15 cellular contexts compared by ENCODE assay signal in genomic region chr2:38743672-38744398, GRCh38. TPM values are rescaled to one million over a fixed set of nuclear protein-coding genes. Genes with fewer than 3 reads are reported as not detected.
DNase-seq lines count a peak whose midpoint lies in the region; ATAC-seq and TF ChIP-seq lines count a peak whose summit lies in the region.
"Had no signal": no experiment of that assay in that cellular context is flagged by ENCODE, and none has a peak within 500 bp of the region (broad histone marks: within the 10 kb centered on the region; RNA-seq: fewer than 3 reads in every experiment).

No MANE protein-coding gene starts in this region.

- no peaks in the 10 kb centered on the region for H3K9me2 ChIP-seq in HCT116 (ENCODE audit: insufficient read depth)

- no peaks in the 10 kb centered on the region for H3K9me3 Mint-ChIP-seq in activated T-helper 17 cell treated with anti-CD3 and anti-CD28 coated beads, Interleukin-2, amount 50 U/mL, for 72 hours
- peaks cover 15% of the 10 kb centered on the region for H3K9me3 Mint-ChIP-seq in nephron progenitor cell

- no peak overlapping the region for H3K4me2 ChIP-seq in HCT116 (ENCODE audit: low read length)
- H3K4me2 ChIP-seq: hepatocyte had no signal

- POLR2A ChIA-PET in HCT116 (lab: Charles Lee) = interaction anchor here (0.7 to 3.9 kb wide), 3 partner anchors 7 to 175 kb away, joined by 3 to 21 read pairs (median 3); partner anchors contain the start of gene SRSF7

- peaks cover 97% of the 10 kb centered on the region for H3K79me2 ChIP-seq in HCT116 (ENCODE audit: insufficient read depth, low read length)

- peaks cover 51% of the 10 kb centered on the region for H3K4me1 Mint-ChIP-seq in activated T-helper 17 cell treated with anti-CD3 and anti-CD28 coated beads, Interleukin-2, amount 50 U/mL, for 72 hours
- H3K4me1 Mint-ChIP-seq in nephron progenitor cell = peaks cover 34% of the 10 kb centered on the region

- no peak for TF ChIP-seq RAD21 in HCT116 (IDR thresholded peaks at IDR 0.05; ENCODE audit: low read depth)

- no peak overlapping the region for H3K27ac Mint-ChIP-seq in activated T-helper 17 cell treated with anti-CD3 and anti-CD28 coated beads, Interleukin-2, amount 50 U/mL, for 72 hours
- H3K27ac Mint-ChIP-seq in nephron progenitor cell = peak overlapping the region; percentile 9
- H3K27ac Mint-ChIP-seq: dendritic cell treated with granulocyte-macrophage colony-stimulating factor and Interleukin-4, amounts not matched to agents 40 ng/mL and 50 ng/mL, for 4 days had no signal

- no peaks in the 10 kb centered on the region for H3K4me1 ChIP-seq in HCT116 (ENCODE audit: control insufficient read depth in 1 of 2, insufficient read depth in 2 of 2, low read length in 2 of 2)

- no peaks in the 10 kb centered on the region for H3K27me3 Mint-ChIP-seq in activated T-helper 17 cell treated with anti-CD3 and anti-CD28 coated beads, Interleukin-2, amount 50 U/mL, for 72 hours
- no peaks in the 10 kb centered on the region for H3K27me3 Mint-ChIP-seq in nephron progenitor cell (ENCODE audit: low read depth, poor library complexity)
- H3K27me3 Mint-ChIP-seq: dendritic cell treated with granulocyte-macrophage colony-stimulating factor and Interleukin-4, amounts not matched to agents 40 ng/mL and 50 ng/mL, for 4 days had no signal

- H3K36me3 ChIP-seq in HCT116 (ENCODE audit: control insufficient read depth in 1 of 2, insufficient read depth in 2 of 2, low read length in 2 of 2) = peaks cover 58 to 68% of the 10 kb centered on the region in 2 experiments

- intact Hi-C loops in HCT116 (cut with micrococcal nuclease) = loop anchor here (5.0 kb wide), 3 partner anchors 162 to 427 kb away; no protein-coding TSS in a partner anchor

- peaks cover 66% of the 10 kb centered on the region; the same call in 1 of the 2 replicates for H4K20me1 ChIP-seq in HCT116 (ENCODE audit: insufficient read depth)

- no peak overlapping the region for H2AFZ ChIP-seq in HCT116 (ENCODE audit: low read depth, low read length, poor library complexity, severe bottlenecking)
- H2AFZ ChIP-seq: GM23248, hepatocyte had no signal

- DNase-seq in DMS53 (lab: John Stamatoyannopoulos, UW) (peak; percentile 34), DMS53 treated with DMSO at 0.1 percent for 48 hours (lab: John Stamatoyannopoulos, UW; ENCODE audit: unreplicated experiment) (no peak), HCT116 (ENCODE audit: low read depth, low spot score) (no peak), nephron progenitor cell (no peak), NCI-H1417 treated with DMSO at 0.1 percent for 48 hours (lab: John Stamatoyannopoulos, UW) (no peak), SIG-M5 (lab: John Stamatoyannopoulos, UW) (no peak)
- DNase-seq: anterior cingulate cortex; Caco-2; GM23248; NCI-H1092; stimulated activated CD8-positive, alpha-beta memory T cell treated with anti-CD3 and anti-CD28 coated beads, Interleukin-4, amount 100 ng/mL, for 48 hours had no signal

- peaks cover 100% of the 10 kb centered on the region for H3K36me3 Mint-ChIP-seq in activated T-helper 17 cell treated with anti-CD3 and anti-CD28 coated beads, Interleukin-2, amount 50 U/mL, for 72 hours (ENCODE audit: low read depth)
- H3K36me3 Mint-ChIP-seq in nephron progenitor cell (ENCODE audit: low read depth) = peaks cover 97% of the 10 kb centered on the region

- no peak for TF ChIP-seq POLR2A in HCT116 (IDR thresholded peaks at IDR 0.05; ENCODE audit: borderline replicate concordance, extremely low read depth, insufficient read depth, insufficient read length)

- BruUV-seq in HCT116 (replicated peaks; lab: Mats Ljungman, UMichigan) = no TSS peak

- no peak for TF ChIP-seq CTCF in HCT116 (IDR thresholded peaks at IDR 0.05 in 2 of 3, conservative IDR thresholded peaks at IDR 0.05 in 1 of 3; ENCODE audit: borderline replicate concordance in 1 of 3, insufficient read depth in 1 of 3, low read depth in 2 of 3, low read length in 2 of 3)
- TF ChIP-seq CTCF in nephron progenitor cell (IDR thresholded peaks at IDR 0.05) = no peak

- H3K9ac ChIP-seq in HCT116 (ENCODE audit: low read length) = no peak overlapping the region

- H3K9me3 ChIP-seq in HCT116 (ENCODE audit: control insufficient read depth in 1 of 2, insufficient read depth in 1 of 2, low read depth in 1 of 2, low read length in 2 of 2) = no peaks in the 10 kb centered on the region
- H3K9me3 ChIP-seq: Caco-2 had no signal

- CTCF ChIA-PET in HCT116 (lab: Charles Lee) = interaction anchor here (1.2 kb wide), 1 partner anchor 668 kb away, joined by 3 read pairs; the partner anchor contains the start of gene CYP1B1

- ATAC-seq in HCT116 (no peak), esophagus mucosa (no peak)
- no peak for ATAC-seq in activated T-helper 17 cell treated with anti-CD3 and anti-CD28 coated beads, Interleukin-2, amount 50 U/mL, for 72 hours (replicated peaks)

- RAD21 ChIA-PET in HCT116 (lab: Charles Lee; ENCODE audit: low non-redundant PET in 1 of 2, low total read pairs in 2 of 2, uncharacterized antibody in 2 of 2, unreplicated experiment in 2 of 2) = interaction anchor here in 1 of 2 experiments (1.3 kb wide), 1 partner anchor 10 kb away, joined by 5 read pairs; no protein-coding TSS in a partner anchor

- no peaks in the 10 kb centered on the region for H3K27me3 ChIP-seq in HCT116 (ENCODE audit: insufficient read depth, low read length)
- H3K27me3 ChIP-seq: hepatocyte had no signal

- peak overlapping the region; percentile 99 for H3K4me3 Mint-ChIP-seq in activated T-helper 17 cell treated with anti-CD3 and anti-CD28 coated beads, Interleukin-2, amount 50 U/mL, for 72 hours
- no peak overlapping the region for H3K4me3 Mint-ChIP-seq in nephron progenitor cell
- H3K4me3 Mint-ChIP-seq: dendritic cell treated with granulocyte-macrophage colony-stimulating factor and Interleukin-4, amounts not matched to agents 40 ng/mL and 50 ng/mL, for 4 days had no signal

- H3K27ac ChIP-seq in HCT116 (ENCODE audit: low read depth, low read length) = no peak overlapping the region
- H3K27ac ChIP-seq: GM23248, hepatocyte had no signal

- no peak overlapping the region for H3K4me3 ChIP-seq in HCT116 (replicated peaks in 1 of 2; ENCODE audit: low read depth in 1 of 2, low read length in 2 of 2)
- H3K4me3 ChIP-seq: GM23248, hepatocyte had no signal

TF ChIP-seq in HCT116, 20 proteins besides CTCF, POLR2A, EP300 and RAD21:
- TF ChIP-seq JUND (IDR thresholded peaks at IDR 0.05) (0 out of 2 replicates have a peak, but pooled peaks have one; percentile 8), POLR2AphosphoS5 (IDR thresholded peaks at IDR 0.05; ENCODE audit: low read depth, low read length) (peak; percentile 28; the same call in 1 of the 2 replicates), CBX3 (IDR thresholded peaks at IDR 0.05; ENCODE audit: low read depth) (no peak)

RNA-seq across cellular contexts. Expression of gene SRSF7, which starts 7.3 kb away (rescaled TPM):
- total RNA-seq in HCT116 (2021; ENCODE audit: unreplicated experiment) (215 TPM), esophagus mucosa (96.2 TPM)
- 176 and 196 TPM in 2 replicates for polyA plus RNA-seq in HCT116 (2012)
- total RNA-seq in activated T-helper 17 cell treated with anti-CD3 and anti-CD28 coated beads, Interleukin-2, amount 50 U/mL, for 72 hours = 100 to 1,000 TPM; 199 to 366 TPM

RNA-seq across cellular contexts. Expression of gene GEMIN6, which starts 34.2 kb away (rescaled TPM):
- 23.1 TPM for total RNA-seq in HCT116 (2021; ENCODE audit: unreplicated experiment)
- 6.1 and 8.7 TPM in 2 replicates for polyA plus RNA-seq in HCT116 (2012)
- 10 to 100 TPM; 18.6 to 28.4 TPM for total RNA-seq in activated T-helper 17 cell treated with anti-CD3 and anti-CD28 coated beads, Interleukin-2, amount 50 U/mL, for 72 hours
- total RNA-seq in esophagus mucosa = 7.9 TPM
